Comparison of ENCODE assay signal across 20 cellular contexts in genomic region chr20:47557791-47558190, GRCh38.
"Had no signal": no experiment of that assay in that cellular context is flagged by ENCODE, and none has a peak within 500 bp of the region (broad histone marks: within the 10 kb centered on the region; RNA-seq: fewer than 3 reads in every experiment).

No MANE protein-coding gene starts in this region.

- H3K27me3 ChIP-seq: spleen, upper lobe of left lung had no signal

- H3K4me3 Mint-ChIP-seq: brain; dendritic cell treated with granulocyte-macrophage colony-stimulating factor and Interleukin-4, amounts not matched to agents 40 ng/mL and 50 ng/mL, for 4 days; naive thymus-derived CD8-positive, alpha-beta T cell had no signal

- ATAC-seq: activated naive CD4-positive, alpha-beta T cell treated with anti-CD3 and anti-CD28 coated beads, Interleukin-2, amount 50 U/mL, for 72 hours; left colon; mucosa of descending colon; naive thymus-derived CD8-positive, alpha-beta T cell; sciatic nerve; stimulated activated naive B cell treated with anti-CD40 and anti-IgM and Interleukin-4, amounts not matched to agents 10 μg/mL and 1 μg/mL and 100 μg/mL, for 72 hours had no signal

- DNase-seq: activated CD4-positive, alpha-beta T cell treated with anti-CD3 and anti-CD28 coated beads, Interleukin-2, amount 50 U/mL, for 4 hours; activated CD4-positive, CD25-positive, alpha-beta regulatory T cell treated with anti-CD3 and anti-CD28 coated beads, Interleukin-2, amount 50 U/mL, for 72 hours; activated T-cell treated with anti-CD3 and anti-CD28 coated beads, Interleukin-2, amount 50 U/mL, for 1 hour; amygdala; erythroblast; hypothalamus; left colon; mucosa of descending colon; naive thymus-derived CD8-positive, alpha-beta T cell; occipital lobe; psoas muscle; spleen; stimulated activated CD4-positive, alpha-beta T cell treated with anti-CD3 and anti-CD28 coated beads, Interleukin-1b, Interleukin-23, amount 100 ng/mL, for 48 hours; stimulated activated naive B cell treated with anti-CD40 and anti-IgM and Interleukin-4, amounts not matched to agents 10 μg/mL and 1 μg/mL and 100 μg/mL, for 72 hours; substantia nigra; upper lobe of left lung had no signal

- H3K9me3 Mint-ChIP-seq: activated naive CD4-positive, alpha-beta T cell treated with anti-CD3 and anti-CD28 coated beads, Interleukin-2, amount 50 U/mL, for 72 hours; dendritic cell treated with granulocyte-macrophage colony-stimulating factor and Interleukin-4, amounts not matched to agents 40 ng/mL and 50 ng/mL, for 4 days; naive thymus-derived CD8-positive, alpha-beta T cell; stimulated activated naive B cell treated with anti-CD40 and anti-IgM and Interleukin-4, amounts not matched to agents 10 μg/mL and 1 μg/mL and 100 μg/mL, for 72 hours had no signal

- H3K27ac ChIP-seq: psoas muscle had no signal

- H3K4me3 ChIP-seq: mucosa of descending colon, psoas muscle, spleen, upper lobe of left lung had no signal

- H3K9me3 ChIP-seq: mucosa of descending colon, psoas muscle, spleen, upper lobe of left lung had no signal

- H3K36me3 ChIP-seq: spleen, upper lobe of left lung had no signal

- H3K27me3 Mint-ChIP-seq: brain; dendritic cell treated with granulocyte-macrophage colony-stimulating factor and Interleukin-4, amounts not matched to agents 40 ng/mL and 50 ng/mL, for 4 days; naive thymus-derived CD8-positive, alpha-beta T cell; stimulated activated naive B cell treated with anti-CD40 and anti-IgM and Interleukin-4, amounts not matched to agents 10 μg/mL and 1 μg/mL and 100 μg/mL, for 72 hours had no signal

- H3K27ac Mint-ChIP-seq: dendritic cell treated with granulocyte-macrophage colony-stimulating factor and Interleukin-4, amounts not matched to agents 40 ng/mL and 50 ng/mL, for 4 days had no signal
